17 cellular contexts compared by ENCODE assay signal in genomic region chr1:230333590-230334446, GRCh38.
"Had no signal": no experiment of that assay in that cellular context is flagged by ENCODE, and none has a peak within 500 bp of the region (broad histone marks: within the 10 kb centered on the region; RNA-seq: fewer than 3 reads in every experiment).

No MANE protein-coding gene starts in this region.

- H3K9me3 Mint-ChIP-seq: activated B cell treated with CpG ODN at 0.5 μM for 24 hours; activated CD4-positive, alpha-beta T cell treated with anti-CD3 and anti-CD28 coated beads, Interleukin-2, amount 10 ng/mL, durations not matched to agents 7 days and 5 days; activated naive CD4-positive, alpha-beta T cell treated with anti-CD3 and anti-CD28 coated beads, Interleukin-2, amount 10 ng/mL, durations not matched to agents 7 days and 5 days; activated T-helper 2 cell treated with anti-CD3 and anti-CD28 coated beads, Interferon-gamma antibody, Interleukin-2, Interleukin-4, amounts not matched to agents 10 μg/mL and 5 μg/mL and 100 μg/mL, durations not matched to agents 14 hours and 24 hours and 36 hours; central memory CD8-positive, alpha-beta T cell; endodermal cell; memory B cell; T-cell had no signal

- H3K4me1 ChIP-seq: prostate gland, right lobe of liver, suprapubic skin had no signal

- H3K4me3 Mint-ChIP-seq: activated B cell treated with CpG ODN at 0.5 μM for 24 hours; activated CD4-positive, alpha-beta T cell treated with anti-CD3 and anti-CD28 coated beads, Interleukin-2, amount 10 ng/mL, durations not matched to agents 7 days and 5 days; activated naive CD4-positive, alpha-beta T cell treated with anti-CD3 and anti-CD28 coated beads, Interleukin-2, amount 10 ng/mL, durations not matched to agents 7 days and 5 days; central memory CD8-positive, alpha-beta T cell; memory B cell; T-cell had no signal

- DNase-seq: activated B cell treated with CpG ODN at 0.5 μM for 24 hours; activated CD4-positive, alpha-beta T cell treated with anti-CD3 and anti-CD28 coated beads, Interleukin-2, amount 10 ng/mL, durations not matched to agents 7 days and 5 days; activated naive CD4-positive, alpha-beta T cell treated with anti-CD3 and anti-CD28 coated beads, Interleukin-2, amount 10 ng/mL, durations not matched to agents 7 days and 5 days; dermis blood vessel endothelial cell; endodermal cell; right lobe of liver; stimulated activated CD4-positive, alpha-beta T cell treated with anti-CD3 and anti-CD28 coated beads, Interleukin-2, amount 100 ng/mL, for 24 hours; stimulated activated naive CD4-positive, alpha-beta T cell treated with Interleukin-2 at 50 U/mL for 16 hours; T-cell had no signal

- H3K9me3 ChIP-seq: prostate gland, right lobe of liver, suprapubic skin had no signal

- H3K27me3 ChIP-seq: right lobe of liver had no signal

- H3K27ac Mint-ChIP-seq: activated B cell treated with CpG ODN at 0.5 μM for 24 hours; activated CD4-positive, alpha-beta T cell treated with anti-CD3 and anti-CD28 coated beads, Interleukin-2, amount 10 ng/mL, durations not matched to agents 7 days and 5 days; activated naive CD4-positive, alpha-beta T cell treated with anti-CD3 and anti-CD28 coated beads, Interleukin-2, amount 10 ng/mL, durations not matched to agents 7 days and 5 days; activated T-helper 2 cell treated with anti-CD3 and anti-CD28 coated beads, Interferon-gamma antibody, Interleukin-2, Interleukin-4, amounts not matched to agents 10 μg/mL and 5 μg/mL and 100 μg/mL, durations not matched to agents 14 hours and 24 hours and 36 hours; memory B cell; T-cell had no signal

- H3K36me3 ChIP-seq: prostate gland, suprapubic skin had no signal

- H3K27ac ChIP-seq: prostate gland, right lobe of liver, SK-N-MC, suprapubic skin had no signal

- H3K4me1 Mint-ChIP-seq: activated B cell treated with CpG ODN at 0.5 μM for 24 hours; activated CD4-positive, alpha-beta T cell treated with anti-CD3 and anti-CD28 coated beads, Interleukin-2, amount 10 ng/mL, durations not matched to agents 7 days and 5 days; activated naive CD4-positive, alpha-beta T cell treated with anti-CD3 and anti-CD28 coated beads, Interleukin-2, amount 10 ng/mL, durations not matched to agents 7 days and 5 days; central memory CD8-positive, alpha-beta T cell; memory B cell; T-cell had no signal

- ATAC-seq: esophagus mucosa, left lobe of liver, T-cell had no signal

- H3K4me3 ChIP-seq: prostate gland, right lobe of liver, SK-N-MC, suprapubic skin had no signal

- H3K36me3 Mint-ChIP-seq: activated naive CD4-positive, alpha-beta T cell treated with anti-CD3 and anti-CD28 coated beads, Interleukin-2, amount 10 ng/mL, durations not matched to agents 7 days and 5 days; memory B cell; T-cell had no signal
